ENCODE assay signal across 16 cellular contexts in genomic region chr6:88048556-88048955, GRCh38. TPM values are rescaled to one million over a fixed set of nuclear protein-coding genes. Genes with fewer than 3 reads are reported as not detected.
"Had no signal": no experiment of that assay in that cellular context is flagged by ENCODE, and none has a peak within 500 bp of the region (broad histone marks: within the 10 kb centered on the region; RNA-seq: fewer than 3 reads in every experiment).

No MANE protein-coding gene starts in this region.

- H3K4me1 ChIP-seq: breast epithelium, left lung, stomach had no signal

- H3K36me3 ChIP-seq: breast epithelium, left lung, stomach, thoracic aorta had no signal

- ATAC-seq: esophagus mucosa, left lung had no signal

- H3K27ac ChIP-seq: breast epithelium, left lung, stomach, thoracic aorta had no signal

- DNase-seq: activated CD4-positive, alpha-beta memory T cell treated with anti-CD3 and anti-CD28 coated beads, Interleukin-2, amount 10 ng/mL, durations not matched to agents 7 days and 5 days; activated CD4-positive, alpha-beta T cell treated with anti-CD3 and anti-CD28 coated beads for 1 hour; activated naive CD4-positive, alpha-beta T cell; aorta; left lung; stomach had no signal

- H3K27me3 ChIP-seq: breast epithelium had no signal

- H3K9me3 ChIP-seq: thoracic aorta had no signal

- H3K4me3 ChIP-seq: left lung, stomach, thoracic aorta had no signal

RNA-seq across cellular contexts. Expression of gene SPACA1, which starts 0.9 kb away (rescaled TPM):
- total RNA-seq: activated CD4-positive, alpha-beta memory T cell treated with anti-CD3 and anti-CD28 coated beads, Interleukin-2, amount 10 ng/mL, durations not matched to agents 7 days and 5 days; activated T-helper 1 cell treated with anti-CD3 and anti-CD28 coated beads, Interleukin-12 subunit alpha, Interleukin-12 subunit beta, Interleukin-2, Interleukin-4 antibody, amounts not matched to agents 30 ng/mL and 10 ng/mL and 1 ng/mL, durations not matched to agents 14 hours and 24 hours and 36 hours; aorta; breast epithelium; cerebellum; dermis microvascular lymphatic vessel endothelial cell; esophagus mucosa; glomerular endothelial cell; left lung; neural crest cell; osteocyte; stomach; thoracic aorta; urinary bladder had no signal
